In the genomic region with DNA sequence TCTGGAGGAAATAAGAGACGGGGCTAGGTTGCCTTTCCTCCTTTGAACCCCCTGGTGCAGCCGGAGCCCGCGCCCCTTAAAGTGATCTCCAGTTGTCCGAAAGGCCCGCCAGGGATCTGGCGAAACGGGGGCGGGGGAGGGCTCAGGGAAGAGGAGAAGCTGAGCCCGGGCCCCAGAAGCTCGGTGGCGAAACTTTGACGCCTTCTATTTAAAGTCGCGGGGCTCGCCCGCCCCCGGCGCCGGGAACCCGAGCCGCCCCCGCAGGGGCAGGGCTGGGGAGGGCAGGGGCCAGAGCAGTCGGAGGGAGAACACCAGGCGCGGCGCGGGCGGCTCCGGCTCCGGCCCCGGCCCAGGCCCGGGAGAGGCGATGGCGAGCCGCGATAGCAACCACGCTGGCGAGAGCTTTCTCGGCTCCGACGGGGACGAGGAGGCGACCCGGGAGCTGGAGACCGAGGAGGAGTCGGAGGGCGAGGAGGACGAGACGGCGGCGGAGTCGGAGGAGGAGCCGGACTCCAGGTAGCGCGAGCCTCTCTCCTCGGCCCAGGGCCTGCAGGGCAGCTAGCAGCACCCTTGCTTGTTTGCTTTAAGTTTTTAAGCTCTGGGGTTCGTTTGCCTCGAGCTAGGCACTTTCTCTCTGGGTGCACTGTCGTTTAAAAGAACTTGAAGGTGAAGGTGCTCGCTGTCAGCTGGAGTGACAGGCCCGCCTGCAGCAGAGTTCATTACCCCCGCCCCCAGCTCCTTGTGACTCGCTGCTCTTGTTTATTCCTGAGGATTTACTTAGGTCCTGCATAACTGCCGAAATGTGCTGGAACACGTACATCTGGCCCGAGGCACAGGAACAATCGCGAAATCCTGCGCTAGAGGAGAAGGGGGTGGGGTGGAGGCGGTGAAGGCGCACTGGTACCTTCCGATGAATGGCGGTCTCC, we compare ENCODE assay signal across 9 cellular contexts. TPM values are rescaled to one million over a fixed set of nuclear protein-coding genes. Genes with fewer than 3 reads are reported as not detected.
DNase-seq lines count a peak whose midpoint lies in the region; ATAC-seq lines count a peak whose summit lies in the region.
"Had no signal": no experiment of that assay in that cellular context is flagged by ENCODE, and none has a peak within 500 bp of the region (broad histone marks: within the 10 kb centered on the region; RNA-seq: fewer than 3 reads in every experiment).

CMYA5 (plus strand) TSS at position 296 of the 926 bp plus-strand sequence; CDS start at position 368, 72 bp downstream.

- ATAC-seq in Right ventricle myocardium superior (ENCODE audit: poor library complexity) (peak; percentile 77), GM18909 (IDR thresholded peaks at IDR 0.05; ENCODE audit: poor library complexity, unreplicated experiment) (no peak)

- DNase-seq in AG08396 (ENCODE audit: low spot score) (peak; percentile 53), amniotic epithelial cell (ENCODE audit: low read depth) (peak; percentile 38), Right ventricle myocardium superior (peak; percentile 74), nucleus accumbens (lab: John Stamatoyannopoulos, UW) (peak in 32 of 56 donors; percentile 5 to 78 (median 30)), HPDE6-E6E7 (ENCODE audit: extremely low spot score) (no peak), NCI-H1930 (lab: John Stamatoyannopoulos, UW) (no peak), germinal center (ENCODE audit: low spot score) (no peak)
- DNase-seq: NCI-H526 treated with DMSO at 0.1 percent for 48 hours had no signal

- intact Hi-C loops in Right ventricle myocardium superior (cut with DNase I) = no loop called here

RNA-seq across cellular contexts. Expression of gene CMYA5, which starts in this region (rescaled TPM):
- total RNA-seq in Right ventricle myocardium superior = 917 TPM

Comparison
In these comparisons a context has a peak if more than half of its experiments do, and no peak if none do; other contexts are left out.
1. DNase-seq: peak in AG08396 (single experiment), amniotic epithelial cell (single experiment), Right ventricle myocardium superior (single experiment) and nucleus accumbens (32 of 56); none in HPDE6-E6E7 (single experiment), NCI-H1930 (0 of 2) and germinal center (single experiment).